9 cellular contexts compared by ENCODE assay signal in genomic region chr4:83054928-83055327, GRCh38. TPM values are rescaled to one million over a fixed set of nuclear protein-coding genes. Genes with fewer than 3 reads are reported as not detected.
A peak's percentile ranks its signal among the peaks of the same experiment; 100 is the strongest.
DNase-seq lines count a peak whose midpoint lies in the region; ATAC-seq and TF ChIP-seq lines count a peak whose summit lies in the region.
"Had no signal": no experiment of that assay in that cellular context is flagged by ENCODE, and none has a peak within 500 bp of the region (broad histone marks: within the 10 kb centered on the region; RNA-seq: fewer than 3 reads in every experiment).

No MANE protein-coding gene starts in this region.

- intact Hi-C loops in Panc1 (cut with micrococcal nuclease; ENCODE audit: unreplicated experiment): no loop called here

- CTCF ChIA-PET in AG04450 (lab: Charles Lee): interaction anchor here (1.0 to 2.6 kb wide), 5 partner anchors 7 to 226 kb away, joined by 3 to 18 read pairs (median 4); no protein-coding TSS in a partner anchor
- CTCF ChIA-PET in Panc1 (lab: Charles Lee): interaction anchor here (0.6 kb wide), 1 partner anchor 19 kb away, joined by 7 read pairs; no protein-coding TSS in a partner anchor

- peak; percentile 41 for TF ChIP-seq CTCF in AG04450 (IDR thresholded peaks at IDR 0.05; ENCODE audit: low read depth, low read length)
- TF ChIP-seq CTCF in GM10266 (IDR thresholded peaks at IDR 0.05; ENCODE audit: control insufficient read depth, insufficient read depth, low read depth, missing control alignments): peak; percentile 34
- TF ChIP-seq CTCF in Panc1 (IDR thresholded peaks at IDR 0.05): peak; percentile 58; the same call in 1 of the 2 replicates
- peak; percentile 45 for TF ChIP-seq CTCF in fibroblast of the aortic adventitia (IDR thresholded peaks at IDR 0.05; ENCODE audit: insufficient read depth, low read length)

- no peaks in the 10 kb centered on the region for H3K4me1 ChIP-seq in Panc1 (ENCODE audit: control insufficient read depth, insufficient read depth, low read length)

- ATAC-seq in Panc1: no peak
- ATAC-seq: activated T-cell treated with anti-CD3 and anti-CD28 coated beads, Interleukin-2, amount 50 U/mL, for 4 hours had no signal

- H3K36me3 ChIP-seq in Panc1 (ENCODE audit: control insufficient read depth, insufficient read depth, low read length) (no peaks in the 10 kb centered on the region), MG63 (no peaks in the 10 kb centered on the region)

- in situ Hi-C loops in Panc1 (cut with HindIII; ENCODE audit: low pct_unique_long_range_greater_than_20kb, low sequenced_read_pairs): no loop called here

- H3K27me3 ChIP-seq in AG04450 (ENCODE audit: control insufficient read depth, insufficient read depth, low read length): no peaks in the 10 kb centered on the region
- H3K27me3 ChIP-seq in Panc1 (ENCODE audit: control insufficient read depth, insufficient read depth, low read length): no peaks in the 10 kb centered on the region
- H3K27me3 ChIP-seq in MG63: no peaks in the 10 kb centered on the region

- POLR2A ChIA-PET in AG04450 (lab: Yijun Ruan, JAX): no interaction called here
- POLR2A ChIA-PET in Panc1 (lab: Charles Lee): no interaction called here

- no peak for DNase-seq in AG04450 (ENCODE audit: low read depth, low spot score)
- DNase-seq in GM10266 (ENCODE audit: extremely low spot score): peak; percentile 12
- no peak for DNase-seq in Panc1 (ENCODE audit: low read depth, low spot score)
- DNase-seq in fibroblast of the aortic adventitia (ENCODE audit: low read depth): peak; percentile 34
- DNase-seq in caudate nucleus (lab: John Stamatoyannopoulos, UW): no peak
- no peak for DNase-seq in NCI-H2196 (lab: John Stamatoyannopoulos, UW; ENCODE audit: unreplicated experiment)
- DNase-seq in MG63: no peak
- no peak for DNase-seq in NCI-H1417 treated with DMSO at 0.1 percent for 48 hours (lab: John Stamatoyannopoulos, UW)
- DNase-seq: activated T-cell treated with anti-CD3 and anti-CD28 coated beads, Interleukin-2, amount 50 U/mL, for 4 hours had no signal

- BruUV-seq in Panc1 (replicated peaks; lab: Mats Ljungman, UMichigan): no TSS peak

- H3K4me3 ChIP-seq in AG04450 (ENCODE audit: low read depth, low read length): no peak overlapping the region
- no peak overlapping the region for H3K4me3 ChIP-seq in Panc1 (ENCODE audit: low read depth in 2 of 2, low read length in 2 of 2)
- no peak overlapping the region for H3K4me3 ChIP-seq in fibroblast of the aortic adventitia (ENCODE audit: low read depth, low read length)
- H3K4me3 ChIP-seq in MG63: no peak overlapping the region

- H3K27ac ChIP-seq in AG04450 (ENCODE audit: low read depth, low read length) (no peak overlapping the region), Panc1 (ENCODE audit: low read length) (no peak overlapping the region), caudate nucleus (ENCODE audit: low read depth, low read length) (no peak overlapping the region)

- H3K9me3 ChIP-seq in AG04450 (ENCODE audit: control insufficient read depth, insufficient read depth, low read length) (no peaks in the 10 kb centered on the region), Panc1 (ENCODE audit: control insufficient read depth, insufficient read depth, low read depth, low read length) (no peaks in the 10 kb centered on the region), MG63 (no peaks in the 10 kb centered on the region)

RNA-seq across cellular contexts. Expression of gene COPS4, which starts 19.9 kb away (rescaled TPM):
- 59.0 and 78.4 TPM in 2 replicates for polyA plus RNA-seq in AG04450 (2011; rRNA removed)
- polyA minus RNA-seq in AG04450 (2011; rRNA and poly(A)+ RNA removed): 14.8 and 22.8 TPM in 2 replicates
- total RNA-seq in Panc1 (2021; ENCODE audit: unreplicated experiment): 23.7 TPM
- polyA plus RNA-seq in Panc1 (2012; ENCODE audit: insufficient read length): 26.8 TPM
- total RNA-seq in fibroblast of the aortic adventitia (ENCODE audit: low replicate concordance): 37.5 and 69.3 TPM in 2 replicates
- 127 and 147 TPM in 2 replicates for total RNA-seq in MG63 (2014; rRNA removed; shearing (Covaris generic); ENCODE audit: low replicate concordance)

RNA-seq across cellular contexts. Expression of gene LIN54, which starts 44.3 kb away (rescaled TPM):
- 9.6 and 13.9 TPM in 2 replicates for polyA plus RNA-seq in AG04450 (2011; rRNA removed)
- polyA minus RNA-seq in AG04450 (2011; rRNA and poly(A)+ RNA removed): 25.2 and 34.4 TPM in 2 replicates
- total RNA-seq in Panc1 (2021; ENCODE audit: unreplicated experiment) (14.5 TPM), fibroblast of the aortic adventitia (ENCODE audit: low replicate concordance) (5.1 and 42.5 TPM in 2 replicates)
- polyA plus RNA-seq in Panc1 (2012; ENCODE audit: insufficient read length): 4.3 TPM
- total RNA-seq in MG63 (2014; rRNA removed; shearing (Covaris generic); ENCODE audit: low replicate concordance): 4.3 and 7.8 TPM in 2 replicates

RNA-seq across cellular contexts. Expression of gene PLAC8, which starts 59.6 kb away (rescaled TPM):
- polyA plus RNA-seq in AG04450 (2011; rRNA removed): 0.11 and 0.33 TPM in 2 replicates
- not detected in 2 replicates for polyA minus RNA-seq in AG04450 (2011; rRNA and poly(A)+ RNA removed)
- total RNA-seq in Panc1 (2021; ENCODE audit: unreplicated experiment) (154 TPM), fibroblast of the aortic adventitia (ENCODE audit: low replicate concordance) (0.36 and 1.1 TPM in 2 replicates)
- polyA plus RNA-seq in Panc1 (2012; ENCODE audit: insufficient read length): 87.6 TPM
- total RNA-seq in MG63 (2014; rRNA removed; shearing (Covaris generic); ENCODE audit: low replicate concordance): not detected in 2 replicates

Comparison
In these comparisons a context has a peak if more than half of its experiments do, and no peak if none do; other contexts are left out.
1. DNase-seq: peak in GM10266 (single experiment) and fibroblast of the aortic adventitia (single experiment); none in AG04450 (single experiment), Panc1 (single experiment), caudate nucleus (0 of 61), NCI-H2196 (single experiment), MG63 (single experiment) and NCI-H1417 treated with DMSO at 0.1 percent for 48 hours (single experiment).
2. RNA of gene PLAC8, which starts 59.6 kb away (total RNA-seq): 154 TPM in Panc1 (single experiment); 0.36 to 1.1 TPM in fibroblast of the aortic adventitia and not detected in MG63; every median in the first group is over 10 times any median in the second.
3. Peak in every context shown above with its lines, with median percentiles within 50 percentile points of each other: CTCF ChIP-seq.